Comparison of ENCODE assay signal across 22 cellular contexts in the genomic region with DNA sequence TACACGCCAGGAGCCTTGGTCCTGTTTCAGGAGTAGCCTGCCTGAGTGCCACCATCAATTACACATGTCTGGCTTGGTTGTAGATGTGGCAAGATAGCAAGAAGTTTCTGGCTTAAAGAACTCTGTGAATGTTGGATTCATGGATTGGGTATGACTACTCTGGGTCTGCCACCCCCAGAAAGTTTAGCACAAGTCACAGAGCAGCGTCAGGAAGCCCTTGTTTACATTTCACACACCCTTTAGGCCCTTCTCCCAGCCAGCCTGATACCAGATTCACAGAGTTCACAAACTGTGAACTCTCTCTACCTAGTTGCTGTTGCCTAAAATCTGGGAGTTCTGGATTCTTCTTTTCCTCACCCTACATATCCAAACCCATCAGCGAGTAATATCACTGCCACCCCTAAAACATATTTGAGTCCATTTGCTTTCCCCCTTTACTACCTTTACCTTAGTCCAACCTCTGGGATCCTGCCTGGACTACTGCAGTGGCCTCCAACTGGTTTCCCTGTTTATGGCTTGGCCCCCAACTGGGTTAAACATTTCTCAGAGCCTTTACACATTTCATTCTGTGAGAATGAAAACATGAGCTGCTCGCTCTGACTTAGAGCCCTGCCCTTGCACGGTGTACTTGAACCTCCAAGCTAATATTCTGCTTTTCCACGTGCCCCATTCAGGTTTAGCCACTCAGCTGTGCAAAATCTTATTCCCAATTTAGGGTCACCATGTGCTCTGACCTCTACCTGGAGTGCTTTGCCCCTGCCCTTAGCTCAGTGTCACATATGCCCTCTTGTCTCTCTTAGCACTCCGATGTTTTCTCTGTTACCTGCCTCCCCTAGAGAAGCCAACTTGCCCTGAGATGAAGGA. TPM values are rescaled to one million over a fixed set of nuclear protein-coding genes. Genes with fewer than 3 reads are reported as not detected.
DNase-seq lines count a peak whose midpoint lies in the region; ATAC-seq and TF ChIP-seq lines count a peak whose summit lies in the region.
"Had no signal": no experiment of that assay in that cellular context is flagged by ENCODE, and none has a peak within 500 bp of the region (broad histone marks: within the 10 kb centered on the region; RNA-seq: fewer than 3 reads in every experiment).

No MANE protein-coding gene starts in this region.

- peaks cover 33% of the 10 kb centered on the region for H3K36me3 ChIP-seq in RWPE2 (ENCODE audit: low read depth)

- no peak overlapping the region for H3K4me3 ChIP-seq in RWPE2 (ENCODE audit: severe bottlenecking)

- H3K4me1 ChIP-seq in RWPE2 (ENCODE audit: insufficient read depth, poor library complexity, severe bottlenecking), result no peaks in the 10 kb centered on the region

- no peaks in the 10 kb centered on the region for H3K9me3 ChIP-seq in RWPE2 (ENCODE audit: severe bottlenecking)

- ATAC-seq in RWPE2 (ENCODE audit: low read depth), result no peak
- ATAC-seq: right cardiac atrium; stimulated activated memory B cell treated with anti-CD40 and anti-IgM and Interleukin-4, amounts not matched to agents 10 μg/mL and 1 μg/mL and 100 μg/mL, for 72 hours had no signal

- peak overlapping the region; percentile 2 for H3K27ac ChIP-seq in RWPE2 (ENCODE audit: poor library complexity, severe bottlenecking)
- H3K27ac ChIP-seq: WERI-Rb-1 had no signal

- TF ChIP-seq CTCF in RWPE2 (IDR thresholded peaks at IDR 0.05; ENCODE audit: poor library complexity, severe bottlenecking), result no peak

- H3K27me3 ChIP-seq in RWPE2 (ENCODE audit: insufficient read depth, poor library complexity, severe bottlenecking), result no peaks in the 10 kb centered on the region

- DNase-seq in RWPE2 (ENCODE audit: low spot score) (no peak), iris pigment epithelial cell (ENCODE audit: low read depth) (peak; percentile 36), renal cortical epithelial cell (ENCODE audit: low read depth) (peak; percentile 26), NCI-H2227 (lab: John Stamatoyannopoulos, UW; ENCODE audit: unreplicated experiment) (no peak), COLO829 (ENCODE audit: low spot score) (no peak), MV-4-11 (lab: John Stamatoyannopoulos, UW) (no peak)
- DNase-seq: activated CD4-positive, alpha-beta T cell treated with anti-CD3 and anti-CD28 coated beads, Interleukin-2, amount 50 U/mL, for 48 hours; activated naive CD4-positive, alpha-beta T cell treated with anti-CD3 and anti-CD28 coated beads for 36 hours; activated T-cell treated with anti-CD3 and anti-CD28 coated beads for 4 hours; C1 segment of cervical spinal cord; DMS153; Kasumi-1; NCI-H1105; NCI-H2107; NCI-H524 treated with DMSO at 0.1 percent for 48 hours; occipital lobe; SIG-M5; stimulated activated CD4-positive, alpha-beta T cell treated with anti-CD3 and anti-CD28 coated beads, Interleukin-15, amount 100 ng/mL, for 24 hours; T-helper 2 cell; WERI-Rb-1 had no signal

RNA-seq across cellular contexts. Expression of a gene that starts 4.0 kb away (rescaled TPM):
- total RNA-seq in renal cortical epithelial cell, result 6.3 and 6.5 TPM in 2 replicates

RNA-seq across cellular contexts. Expression of a gene that starts 8.4 kb away (rescaled TPM):
- total RNA-seq in renal cortical epithelial cell, result 36.8 and 65.8 TPM in 2 replicates

RNA-seq across cellular contexts. Expression of a gene that starts 12.6 kb away (rescaled TPM):
- total RNA-seq in renal cortical epithelial cell, result 69.4 and 178 TPM in 2 replicates

RNA-seq across cellular contexts. Expression of a gene that starts 17.6 kb away (rescaled TPM):
- 21.5 and 22.8 TPM in 2 replicates for total RNA-seq in renal cortical epithelial cell

RNA-seq across cellular contexts. Expression of a gene that starts 40.6 kb away (rescaled TPM):
- 12.5 and 41.1 TPM in 2 replicates for total RNA-seq in renal cortical epithelial cell

Comparison
In these comparisons a context has a peak if more than half of its experiments do, and no peak if none do; other contexts are left out.
1. DNase-seq: peak in iris pigment epithelial cell (single experiment) and renal cortical epithelial cell (single experiment); none in RWPE2 (single experiment), NCI-H2227 (single experiment), COLO829 (single experiment) and MV-4-11 (single experiment).